Comparison of ENCODE assay signal across 14 cellular contexts in genomic region chr1:117561071-117561470, GRCh38. TPM values are rescaled to one million over a fixed set of nuclear protein-coding genes. Genes with fewer than 3 reads are reported as not detected.
DNase-seq lines count a peak whose midpoint lies in the region; ATAC-seq and TF ChIP-seq lines count a peak whose summit lies in the region.
"Had no signal": no experiment of that assay in that cellular context is flagged by ENCODE, and none has a peak within 500 bp of the region (broad histone marks: within the 10 kb centered on the region; RNA-seq: fewer than 3 reads in every experiment).

No MANE protein-coding gene starts in this region.

- no peak for TF ChIP-seq EP300 in esophagus muscularis mucosa (IDR thresholded peaks at IDR 0.05)

- intact Hi-C loops in Right ventricle myocardium inferior (cut with DNase I) = no loop called here
- intact Hi-C loops in esophagus muscularis mucosa (cut with DNase I) = no loop called here
- intact Hi-C loops in upper lobe of right lung (cut with DNase I) = no loop called here

- H3K36me3 ChIP-seq in right atrium auricular region (no peaks in the 10 kb centered on the region), esophagus muscularis mucosa (no peaks in the 10 kb centered on the region), upper lobe of right lung (no peaks in the 10 kb centered on the region)
- H3K36me3 ChIP-seq: BE2C had no signal

- TF ChIP-seq POLR2A in esophagus muscularis mucosa (IDR thresholded peaks at IDR 0.05; ENCODE audit: low read depth) = no peak

- H3K9me3 ChIP-seq in right atrium auricular region (no peaks in the 10 kb centered on the region), esophagus muscularis mucosa (no peaks in the 10 kb centered on the region), upper lobe of right lung (no peaks in the 10 kb centered on the region)
- H3K9me3 ChIP-seq: BE2C, Caco-2 had no signal

- H3K4me3 ChIP-seq in right atrium auricular region (no peak overlapping the region), esophagus muscularis mucosa (no peak overlapping the region), upper lobe of right lung (no peak overlapping the region)
- H3K4me3 ChIP-seq: GM23338 had no signal

- DNase-seq in right atrium auricular region (ENCODE audit: low spot score) (peak; percentile 44), Right ventricle myocardium inferior (ENCODE audit: missing footprints) (no peak), esophagus muscularis mucosa (ENCODE audit: extremely low spot score) (peak; percentile 80), mesenteric fat pad (ENCODE audit: low spot score) (peak; percentile 41), upper lobe of right lung (peak; percentile 37), cerebellum (ENCODE audit: low spot score) (no peak)
- DNase-seq: ACHN; BE2C; Caco-2; CD4-positive, alpha-beta T cell; HCEC 1CT had no signal

- ATAC-seq in Right ventricle myocardium inferior (no peak), upper lobe of right lung (no peak), GM19035 (IDR thresholded peaks at IDR 0.05; ENCODE audit: unreplicated experiment) (no peak), HG03439 (IDR thresholded peaks at IDR 0.05; ENCODE audit: unreplicated experiment) (no peak)
- ATAC-seq: GM23338 had no signal

- WGBS in esophagus muscularis mucosa = 100% methylated on average over 2 of the region's 2 CpGs

- no peaks in the 10 kb centered on the region for H3K27me3 ChIP-seq in right atrium auricular region
- no peaks in the 10 kb centered on the region for H3K27me3 ChIP-seq in esophagus muscularis mucosa
- H3K27me3 ChIP-seq in upper lobe of right lung = no peaks in the 10 kb centered on the region
- H3K27me3 ChIP-seq: BE2C had no signal

- H3K4me1 ChIP-seq in right atrium auricular region (no peaks in the 10 kb centered on the region), esophagus muscularis mucosa (no peaks in the 10 kb centered on the region), upper lobe of right lung (no peaks in the 10 kb centered on the region)
- H3K4me1 ChIP-seq: BE2C had no signal

- H3K27ac ChIP-seq in right atrium auricular region = no peak overlapping the region
- no peak overlapping the region for H3K27ac ChIP-seq in esophagus muscularis mucosa (replicated peaks in 1 of 4)
- H3K27ac ChIP-seq in upper lobe of right lung = no peak overlapping the region

- no peak for TF ChIP-seq CTCF in right atrium auricular region (IDR thresholded peaks at IDR 0.05)
- TF ChIP-seq CTCF in esophagus muscularis mucosa (IDR thresholded peaks at IDR 0.05) = no peak
- TF ChIP-seq CTCF in upper lobe of right lung (IDR thresholded peaks at IDR 0.05) = no peak

RNA-seq across cellular contexts. Expression of gene TENT5C, which starts 44.8 kb away (rescaled TPM):
- total RNA-seq in right atrium auricular region (10 to 100 TPM; 17.0 to 20.1 TPM), Right ventricle myocardium inferior (18.7 TPM), esophagus muscularis mucosa (1 to 10 TPM in 3 of 4 donors, under 1 TPM in 1; 0.92 to 6.8 (median 2.5) TPM), mesenteric fat pad (2.5 TPM), upper lobe of right lung (13.7 TPM), cerebellum (6.2 TPM)

Comparison
In these comparisons a context has a peak if more than half of its experiments do, and no peak if none do; other contexts are left out.
1. DNase-seq: peak in right atrium auricular region (single experiment), esophagus muscularis mucosa (single experiment), mesenteric fat pad (single experiment) and upper lobe of right lung (single experiment); none in Right ventricle myocardium inferior (single experiment) and cerebellum (single experiment).